ENCODE assay signal across 9 cellular contexts in the genomic region with DNA sequence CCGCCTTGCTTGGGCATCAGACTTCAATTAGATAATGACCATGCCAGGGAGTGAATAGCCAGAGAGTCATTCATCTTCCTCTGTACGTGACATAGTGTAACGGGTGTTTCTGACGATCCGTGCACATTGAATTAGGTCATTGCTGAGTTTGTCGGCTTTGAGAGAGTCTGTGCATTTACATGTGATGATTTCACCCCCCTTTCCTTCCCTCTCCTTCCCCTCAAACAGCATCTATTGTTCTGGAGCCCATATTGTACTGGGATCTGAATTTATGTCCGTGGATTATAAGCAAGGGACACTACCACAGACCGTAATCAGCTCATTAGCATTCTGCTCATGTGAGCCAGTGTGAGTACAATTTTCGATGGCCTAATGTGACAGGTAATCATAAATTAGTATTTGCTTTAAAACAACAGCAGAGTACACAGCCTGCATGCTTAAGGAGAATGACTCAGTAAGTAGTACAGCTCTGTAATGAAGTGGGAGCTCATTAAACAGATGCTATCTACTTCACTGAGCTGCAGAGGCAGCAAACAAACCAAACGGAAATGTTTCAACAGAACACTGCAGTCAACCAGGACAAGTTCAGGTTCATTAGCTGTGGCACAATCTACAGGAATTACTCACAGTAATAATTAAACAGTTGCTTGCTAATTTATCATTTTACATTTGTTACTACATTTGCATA.
DNase-seq lines count a peak whose midpoint lies in the region; ATAC-seq and TF ChIP-seq lines count a peak whose summit lies in the region.
"Had no signal": no experiment of that assay in that cellular context is flagged by ENCODE, and none has a peak within 500 bp of the region (broad histone marks: within the 10 kb centered on the region; RNA-seq: fewer than 3 reads in every experiment).

No MANE protein-coding gene starts in this region.

- TF ChIP-seq POLR2A in GM18505 (IDR thresholded peaks at IDR 0.05; ENCODE audit: borderline replicate concordance, extremely low read depth, insufficient read depth, insufficient read length): no peak

- no peaks in the 10 kb centered on the region for H3K36me3 ChIP-seq in H7 (replicated peaks; ENCODE audit: control insufficient read depth, insufficient read depth, low read length)

- no peaks in the 10 kb centered on the region for H3K36me3 Mint-ChIP-seq in mesothelial cell of epicardium
- no peaks in the 10 kb centered on the region for H3K36me3 Mint-ChIP-seq in activated CD4-positive, alpha-beta memory T cell treated with anti-CD3 and anti-CD28 coated beads for 36 hours

- intact Hi-C loops in activated CD4-positive, alpha-beta memory T cell treated with anti-CD3 and anti-CD28 coated beads for 36 hours (cut with micrococcal nuclease): no loop called here

- H3K9me3 Mint-ChIP-seq in mesothelial cell of epicardium: no peaks in the 10 kb centered on the region
- H3K9me3 Mint-ChIP-seq in activated CD4-positive, alpha-beta memory T cell treated with anti-CD3 and anti-CD28 coated beads for 36 hours: peaks cover 2% of the 10 kb centered on the region

- no peak for TF ChIP-seq CTCF in astrocyte of the spinal cord (IDR thresholded peaks at IDR 0.05; ENCODE audit: low read depth, low read length)
- no peak for TF ChIP-seq CTCF in mesothelial cell of epicardium (IDR thresholded peaks at IDR 0.05; ENCODE audit: unreplicated experiment)

- peak overlapping the region; percentile 8 for H3K4me3 Mint-ChIP-seq in mesothelial cell of epicardium
- no peak overlapping the region for H3K4me3 Mint-ChIP-seq in activated CD4-positive, alpha-beta memory T cell treated with anti-CD3 and anti-CD28 coated beads for 36 hours

- H3K27ac Mint-ChIP-seq in mesothelial cell of epicardium: peak overlapping the region; percentile 24
- no peak overlapping the region for H3K27ac Mint-ChIP-seq in activated CD4-positive, alpha-beta memory T cell treated with anti-CD3 and anti-CD28 coated beads for 36 hours

- POLR2A ChIA-PET in activated CD4-positive, alpha-beta memory T cell treated with anti-CD3 and anti-CD28 coated beads for 36 hours (lab: Charles Lee): no interaction called here

- CTCF ChIA-PET in activated CD4-positive, alpha-beta memory T cell treated with anti-CD3 and anti-CD28 coated beads for 36 hours (lab: Charles Lee): no interaction called here

- DNase-seq in NCI-H187 treated with DMSO at 0.1 percent for 48 hours (lab: John Stamatoyannopoulos, UW): peak; percentile 32
- DNase-seq in astrocyte of the spinal cord (ENCODE audit: low read depth, low spot score): peak; percentile 49
- no peak for DNase-seq in mesothelial cell of epicardium (ENCODE audit: low spot score in 2 of 2, unreplicated experiment in 2 of 2)
- no peak for DNase-seq in HUDEP-2 (lab: John Stamatoyannopoulos, UW; ENCODE audit: unreplicated experiment in 76 of 76)
- no peak for DNase-seq in activated CD4-positive, alpha-beta memory T cell treated with anti-CD3 and anti-CD28 coated beads for 36 hours
- DNase-seq in H7: no peak

- H3K27me3 ChIP-seq in H7 (ENCODE audit: control insufficient read depth, insufficient read depth, low read length): no peaks in the 10 kb centered on the region

- in situ Hi-C loops in astrocyte of the spinal cord (cut with HindIII; ENCODE audit: low sequenced_read_pairs): no loop called here

- H3K27me3 Mint-ChIP-seq in mesothelial cell of epicardium (ENCODE audit: low read depth): no peaks in the 10 kb centered on the region
- H3K27me3 Mint-ChIP-seq in activated CD4-positive, alpha-beta memory T cell treated with anti-CD3 and anti-CD28 coated beads for 36 hours: no peaks in the 10 kb centered on the region

- ATAC-seq in GM18505 (IDR thresholded peaks at IDR 0.05; ENCODE audit: unreplicated experiment) (peak; percentile 69), HG02970 (IDR thresholded peaks at IDR 0.05; ENCODE audit: low FRiP score, unreplicated experiment) (no peak)
- ATAC-seq: K562 had no signal

- no peak overlapping the region for H3K4me3 ChIP-seq in astrocyte of the spinal cord (ENCODE audit: low read depth, low read length)
- no peak overlapping the region for H3K4me3 ChIP-seq in H7 (ENCODE audit: insufficient read depth, low read depth, low read length)
- H3K4me3 ChIP-seq: K562 had no signal

- peaks cover 48% of the 10 kb centered on the region for H3K4me1 Mint-ChIP-seq in mesothelial cell of epicardium
- H3K4me1 Mint-ChIP-seq in activated CD4-positive, alpha-beta memory T cell treated with anti-CD3 and anti-CD28 coated beads for 36 hours (ENCODE audit: low read depth): no peaks in the 10 kb centered on the region

Comparison
In these comparisons a context has a peak if more than half of its experiments do, and no peak if none do; other contexts are left out.
1. DNase-seq: peak in NCI-H187 treated with DMSO at 0.1 percent for 48 hours (single experiment) and astrocyte of the spinal cord (single experiment); none in mesothelial cell of epicardium (0 of 2), HUDEP-2 (0 of 76), activated CD4-positive, alpha-beta memory T cell treated with anti-CD3 and anti-CD28 coated beads for 36 hours (single experiment) and H7 (single experiment).